Comparison of ENCODE assay signal across 12 cellular contexts in the genomic region with DNA sequence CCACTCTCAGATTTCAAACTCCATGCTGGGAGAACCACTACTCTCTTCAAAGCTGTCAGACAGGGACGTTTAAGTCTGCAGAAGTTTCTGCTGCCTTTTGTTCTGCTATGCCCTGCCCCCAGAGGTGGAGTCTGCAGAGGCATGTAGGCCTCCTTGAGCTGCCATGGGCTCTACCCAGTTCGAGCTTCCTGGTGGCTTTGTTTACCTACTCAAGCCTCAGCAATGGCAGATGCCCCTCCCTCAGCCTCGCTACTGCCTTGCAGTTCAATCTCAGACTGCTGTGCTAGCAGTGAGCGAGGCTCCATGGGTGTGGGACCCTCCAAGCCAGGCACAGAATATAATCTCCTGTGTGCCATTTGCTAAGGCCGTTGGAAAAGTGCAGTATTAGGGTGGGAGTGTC. TPM values are rescaled to one million over a fixed set of nuclear protein-coding genes. Genes with fewer than 3 reads are reported as not detected.
"Had no signal": no experiment of that assay in that cellular context is flagged by ENCODE, and none has a peak within 500 bp of the region (broad histone marks: within the 10 kb centered on the region; RNA-seq: fewer than 3 reads in every experiment).

No MANE protein-coding gene starts in this region.

RNA-seq across cellular contexts. Expression of a gene that starts 51.4 kb away (rescaled TPM):
- total RNA-seq: activated B cell treated with CpG ODN at 0.5 μM for 24 hours; activated CD4-positive, alpha-beta memory T cell treated with anti-CD3 and anti-CD28 coated beads for 36 hours; activated CD4-positive, alpha-beta T cell treated with anti-CD3 and anti-CD28 coated beads, Interleukin-2, amount 10 ng/mL, durations not matched to agents 24 days and 14 days; activated CD8-positive, alpha-beta memory T cell treated with anti-CD3 and anti-CD28 coated beads for 36 hours; activated CD8-positive, alpha-beta T cell treated with anti-CD3 and anti-CD28 coated beads for 36 hours; activated naive CD4-positive, alpha-beta T cell treated with anti-CD3 and anti-CD28 coated beads for 36 hours; activated T-cell treated with anti-CD3 and anti-CD28 coated beads, Interleukin-2, amount 50 U/mL, for 4 hours; activated T-cell treated with anti-CD3 and anti-CD28 coated beads, Interleukin-2, amount 50 U/mL, for 72 hours; activated T-helper 1 cell treated with anti-CD3 and anti-CD28 coated beads, Interleukin-12 subunit alpha, Interleukin-12 subunit beta, Interleukin-2, Interleukin-4 antibody, amounts not matched to agents 30 ng/mL and 10 ng/mL and 1 ng/mL, durations not matched to agents 14 hours and 24 hours and 36 hours; T-helper 1 cell treated with Interleukin-12 subunit alpha and Interleukin-12 subunit beta and Interleukin-4 antibody, amounts not matched to agents 30 ng/mL and 1 ng/mL, for 36 hours; T-helper 17 cell; T-helper 2 cell treated with Interferon-gamma antibody and Interleukin-4, amounts not matched to agents 100 ng/mL and 5 ng/mL, for 36 hours had no signal
